In genomic region chr4:113878718-113879117, GRCh38 we compare ENCODE assay signal across 10 cellular contexts.
A peak's percentile ranks its signal among the peaks of the same experiment; 100 is the strongest.
DNase-seq lines count a peak whose midpoint lies in the region; ATAC-seq, FAIRE-seq and TF ChIP-seq lines count a peak whose summit lies in the region.
"Had no signal": no experiment of that assay in that cellular context is flagged by ENCODE, and none has a peak within 500 bp of the region (broad histone marks: within the 10 kb centered on the region; RNA-seq: fewer than 3 reads in every experiment).

No MANE protein-coding gene starts in this region.

- peak; percentile 69 for FAIRE-seq in HTR-8/SVneo (lab: Jason Lieb, UNC)
- FAIRE-seq: endometrium had no signal

- no peaks in the 10 kb centered on the region for H3K27me3 ChIP-seq in lower lobe of right lung (ENCODE audit: low read depth)

- H3K9me3 Mint-ChIP-seq in stimulated activated naive B cell treated with anti-CD40 and anti-IgM and Interleukin-4, amounts not matched to agents 10 μg/mL and 1 μg/mL and 100 μg/mL, for 72 hours: no peaks in the 10 kb centered on the region

- H3K27ac ChIP-seq in lower lobe of right lung: no peak overlapping the region
- no peak overlapping the region for H3K27ac ChIP-seq in substantia nigra (ENCODE audit: low read depth, low read length, poor library complexity, severe bottlenecking)

- no peaks in the 10 kb centered on the region for H3K36me3 Mint-ChIP-seq in stimulated activated naive B cell treated with anti-CD40 and anti-IgM and Interleukin-4, amounts not matched to agents 10 μg/mL and 1 μg/mL and 100 μg/mL, for 72 hours

- H3K27me3 Mint-ChIP-seq in stimulated activated naive B cell treated with anti-CD40 and anti-IgM and Interleukin-4, amounts not matched to agents 10 μg/mL and 1 μg/mL and 100 μg/mL, for 72 hours: no peaks in the 10 kb centered on the region

- TF ChIP-seq CTCF in astrocyte of the cerebellum (IDR thresholded peaks at IDR 0.05; ENCODE audit: low read depth, low read length, missing control alignments) (peak; percentile 47), lower lobe of right lung (IDR thresholded peaks at IDR 0.05) (peak; percentile 13)

- H3K4me1 Mint-ChIP-seq in stimulated activated naive B cell treated with anti-CD40 and anti-IgM and Interleukin-4, amounts not matched to agents 10 μg/mL and 1 μg/mL and 100 μg/mL, for 72 hours: peaks cover 6 to 12% of the 10 kb centered on the region in 2 donors

- no peak overlapping the region for H3K4me3 Mint-ChIP-seq in stimulated activated naive B cell treated with anti-CD40 and anti-IgM and Interleukin-4, amounts not matched to agents 10 μg/mL and 1 μg/mL and 100 μg/mL, for 72 hours

- DNase-seq in DMS 273 treated with DMSO at 0.1 percent for 48 hours (lab: John Stamatoyannopoulos, UW) (peak; percentile 4), HTR-8/SVneo (ENCODE audit: insufficient read length, low spot score) (peak; percentile 14), astrocyte of the cerebellum (ENCODE audit: low read depth) (peak; percentile 26), lower lobe of right lung (no peak), substantia nigra (lab: John Stamatoyannopoulos, UW) (no peak), SIG-M5 (lab: John Stamatoyannopoulos, UW) (no peak)
- DNase-seq in stimulated activated naive B cell treated with anti-CD40 and anti-IgM and Interleukin-4, amounts not matched to agents 10 μg/mL and 1 μg/mL and 100 μg/mL, for 72 hours: no peak
- DNase-seq: NCI-H526 treated with DMSO at 0.1 percent for 48 hours had no signal

- no peak for ATAC-seq in lower lobe of right lung
- ATAC-seq in stimulated activated naive B cell treated with anti-CD40 and anti-IgM and Interleukin-4, amounts not matched to agents 10 μg/mL and 1 μg/mL and 100 μg/mL, for 72 hours (replicated peaks): no peak
- no peak for ATAC-seq in HG03045 (IDR thresholded peaks at IDR 0.05; ENCODE audit: unreplicated experiment)

- no peak overlapping the region for H3K4me3 ChIP-seq in astrocyte of the cerebellum (ENCODE audit: low read depth, low read length)
- H3K4me3 ChIP-seq in lower lobe of right lung: no peak overlapping the region

- in situ Hi-C loops in astrocyte of the cerebellum (cut with HindIII; ENCODE audit: low sequenced_read_pairs): no loop called here

- intact Hi-C loops in lower lobe of right lung (cut with DNase I): no loop called here

- no peak overlapping the region for H3K27ac Mint-ChIP-seq in stimulated activated naive B cell treated with anti-CD40 and anti-IgM and Interleukin-4, amounts not matched to agents 10 μg/mL and 1 μg/mL and 100 μg/mL, for 72 hours

- no peaks in the 10 kb centered on the region for H3K9me3 ChIP-seq in lower lobe of right lung

- H3K4me1 ChIP-seq in lower lobe of right lung: no peaks in the 10 kb centered on the region

- no peaks in the 10 kb centered on the region for H3K36me3 ChIP-seq in lower lobe of right lung

Comparison
In these comparisons a context has a peak if more than half of its experiments do, and no peak if none do; other contexts are left out.
1. DNase-seq: peak in DMS 273 treated with DMSO at 0.1 percent for 48 hours (single experiment), HTR-8/SVneo (single experiment) and astrocyte of the cerebellum (single experiment); none in lower lobe of right lung (single experiment), stimulated activated naive B cell treated with anti-CD40 and anti-IgM and Interleukin-4, amounts not matched to agents 10 μg/mL and 1 μg/mL and 100 μg/mL, for 72 hours (single experiment), substantia nigra (0 of 49) and SIG-M5 (single experiment).